Comparison of ENCODE assay signal across 19 cellular contexts in the genomic region with DNA sequence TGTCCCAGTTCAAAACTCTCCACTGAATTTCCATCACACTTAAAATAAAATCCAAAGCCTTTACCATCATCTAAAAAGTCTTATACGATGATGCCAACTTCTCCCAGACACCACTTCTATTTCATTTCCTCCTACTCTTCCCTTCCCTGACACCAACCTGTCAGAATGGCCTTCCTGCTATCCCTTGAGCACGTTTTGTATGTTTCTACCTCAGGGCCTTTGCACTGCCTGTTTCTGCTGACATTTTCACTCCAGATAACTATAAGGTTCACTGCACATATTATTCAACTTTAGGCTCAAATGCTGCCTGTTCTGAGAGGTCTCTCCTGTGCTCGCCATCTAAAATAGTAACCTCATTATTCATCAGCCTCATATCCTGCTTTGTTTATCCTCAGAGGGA.
DNase-seq lines count a peak whose midpoint lies in the region; ATAC-seq, FAIRE-seq and TF ChIP-seq lines count a peak whose summit lies in the region.
"Had no signal": no experiment of that assay in that cellular context is flagged by ENCODE, and none has a peak within 500 bp of the region (broad histone marks: within the 10 kb centered on the region; RNA-seq: fewer than 3 reads in every experiment).

No MANE protein-coding gene starts in this region.

- no peak overlapping the region for H2BK20ac ChIP-seq in H1 (ENCODE audit: low read length)

- no peaks in the 10 kb centered on the region for H3K36me3 ChIP-seq in H1 (ENCODE audit: control insufficient read depth in 2 of 4, insufficient read depth in 4 of 4, low read length in 3 of 4)

- no peaks in the 10 kb centered on the region for H3K23me2 ChIP-seq in H1 (ENCODE audit: low read depth, low read length)

- H3K23ac ChIP-seq in H1 (ENCODE audit: insufficient read length): no peak overlapping the region

- H4K20me1 ChIP-seq in H1 (replicated peaks in 1 of 2; ENCODE audit: control insufficient read depth in 1 of 2, insufficient read depth in 2 of 2, low read length in 2 of 2): no peaks in the 10 kb centered on the region

- no peaks in the 10 kb centered on the region for H3K27me3 ChIP-seq in H1 (replicated peaks in 1 of 4; ENCODE audit: control insufficient read depth in 3 of 4, extremely low read depth in 1 of 4, insufficient read depth in 3 of 4, low read length in 3 of 4)

- no peak overlapping the region for H3K14ac ChIP-seq in H1 (ENCODE audit: insufficient read length)

- peak; percentile 66 for DNase-seq in amniotic epithelial cell (ENCODE audit: low read depth)
- DNase-seq in H1 (ENCODE audit: low read depth in 1 of 2, low spot score in 2 of 2): no peak
- no peak for DNase-seq in progenitor cell of endocrine pancreas (ENCODE audit: low spot score, unreplicated experiment)
- DNase-seq in stimulated activated naive CD4-positive, alpha-beta T cell treated with Interleukin-2 at 50 U/mL for 16 hours (lab: John Stamatoyannopoulos, UW): no peak
- DNase-seq in dermis blood vessel endothelial cell: no peak
- DNase-seq: C1 segment of cervical spinal cord; Calu3; CD4-positive, alpha-beta memory T cell; COR-L47; DMS53; DMS79 treated with DMSO at 0.1 percent for 48 hours; GF-D8; GOT3; H7; HCEC 1CT; HFFc6 had no signal

- no peaks in the 10 kb centered on the region for H3K79me2 ChIP-seq in H1 (ENCODE audit: control insufficient read depth in 1 of 2, insufficient read depth in 2 of 2, low read length in 2 of 2)

- H4K5ac ChIP-seq in H1 (ENCODE audit: insufficient read length, low read depth, low read length): no peak overlapping the region

- WGBS in H1 (ENCODE audit: extremely low coverage in 1 of 2, insufficient coverage in 1 of 2, insufficient read length in 1 of 2, insufficient replicate concordance in 2 of 2, low coverage in 1 of 2, low lambda C conversion rate in 2 of 2, missing lambda C conversion rate in 1 of 2), 2 experiments: 86 to 100% methylated on average over 1 to 3 of the region's 3 CpGs

- no peak overlapping the region for H3K18ac ChIP-seq in H1 (ENCODE audit: extremely low read depth, low read length)

- ATAC-seq in GM18873 (IDR thresholded peaks at IDR 0.05; ENCODE audit: low FRiP score, unreplicated experiment): no peak

- no peak for FAIRE-seq in H1 (lab: Jason Lieb, UNC)
- FAIRE-seq: GM12891, GM18507 had no signal

- H3K9me3 Mint-ChIP-seq in progenitor cell of endocrine pancreas (ENCODE audit: low read depth): no peaks in the 10 kb centered on the region

- CTCF ChIA-PET in H1 (lab: Charles Lee; ENCODE audit: partially characterized antibody): no interaction called here

- H3K79me1 ChIP-seq in H1 (ENCODE audit: low read depth, low read length): no peaks in the 10 kb centered on the region

- TF ChIP-seq POLR2A in H1 (IDR thresholded peaks at IDR 0.05; ENCODE audit: control extremely low read depth in 1 of 2, low read depth in 2 of 2, low read length in 2 of 2): no peak

- no peak overlapping the region for H3K9ac ChIP-seq in H1 (replicated peaks in 1 of 4; ENCODE audit: extremely low read depth in 1 of 4, low read depth in 3 of 4, low read length in 3 of 4)

- H2BK120ac ChIP-seq in H1 (replicated peaks; ENCODE audit: low read depth, low read length): no peak overlapping the region

- H4K91ac ChIP-seq in H1 (replicated peaks; ENCODE audit: insufficient read length, low read length): no peak overlapping the region

- no peak overlapping the region for H4K8ac ChIP-seq in H1 (ENCODE audit: extremely low read depth, insufficient read depth, low read length)

- H3K56ac ChIP-seq in H1 (replicated peaks; ENCODE audit: insufficient read length, low read depth, low read length): no peak overlapping the region

- no peaks in the 10 kb centered on the region for H3K4me1 ChIP-seq in H1 (replicated peaks in 1 of 4; ENCODE audit: control insufficient read depth in 3 of 4, insufficient read depth in 4 of 4, low read length in 3 of 4)

- TF ChIP-seq EP300 in H1 (IDR thresholded peaks at IDR 0.05; ENCODE audit: borderline replicate concordance in 1 of 2, low read depth in 2 of 2, low read length in 2 of 2): no peak

- no peaks in the 10 kb centered on the region for H3K9me3 ChIP-seq in H1 (ENCODE audit: insufficient read depth in 2 of 2, low read depth in 1 of 2, low read length in 1 of 2)

- H3K27ac Mint-ChIP-seq in progenitor cell of endocrine pancreas: peak overlapping the region; percentile 14
- H3K27ac Mint-ChIP-seq: CD4-positive, alpha-beta memory T cell; HFFc6 had no signal

- H3K4me2 ChIP-seq in H1 (ENCODE audit: insufficient read depth in 1 of 2, low read depth in 2 of 2, low read length in 2 of 2): no peak overlapping the region

- no peak overlapping the region for H2BK15ac ChIP-seq in H1 (ENCODE audit: low read length)

- peaks cover 5% of the 10 kb centered on the region for H3K27me3 Mint-ChIP-seq in progenitor cell of endocrine pancreas

- H3K4me3 Mint-ChIP-seq in progenitor cell of endocrine pancreas (ENCODE audit: low read depth): no peak overlapping the region
- H3K4me3 Mint-ChIP-seq: CD4-positive, alpha-beta memory T cell; HFFc6 had no signal

- POLR2A ChIA-PET in H1 (lab: Charles Lee; ENCODE audit: partially characterized antibody): no interaction called here

- TF ChIP-seq CTCF in H1 (IDR thresholded peaks at IDR 0.05; ENCODE audit: control extremely low read depth in 1 of 3, insufficient read depth in 1 of 3, low read depth in 1 of 3, low read length in 3 of 3) (no peak), progenitor cell of endocrine pancreas (IDR thresholded peaks at IDR 0.05; ENCODE audit: unreplicated experiment) (no peak)

- H3K4me3 ChIP-seq in H1 (ENCODE audit: extremely low read depth in 1 of 4, insufficient read depth in 2 of 4, low read depth in 3 of 4, low read length in 4 of 4): no peak overlapping the region

- no peak overlapping the region for H2AFZ ChIP-seq in H1 (ENCODE audit: low read length)

- no peak overlapping the region for H3K4ac ChIP-seq in H1 (replicated peaks; ENCODE audit: insufficient read length, low read depth, low read length)

- no peak for TF ChIP-seq RAD21 in H1 (IDR thresholded peaks at IDR 0.05 in 1 of 2, conservative IDR thresholded peaks at IDR 0.05 in 1 of 2; ENCODE audit: low read depth in 2 of 2, low read length in 2 of 2)

- no peak overlapping the region for H2AK5ac ChIP-seq in H1 (ENCODE audit: low read depth, low read length)

- no peaks in the 10 kb centered on the region for H3K36me3 Mint-ChIP-seq in progenitor cell of endocrine pancreas (ENCODE audit: insufficient read depth)
- H3K36me3 Mint-ChIP-seq: CD4-positive, alpha-beta memory T cell had no signal

- no peak overlapping the region for H2BK12ac ChIP-seq in H1 (ENCODE audit: low read depth, low read length)

- H3K27ac ChIP-seq in H1 (ENCODE audit: low read depth, low read length): no peak overlapping the region

- H2BK5ac ChIP-seq in H1 (ENCODE audit: low read depth, low read length): no peak overlapping the region

- peaks cover 12% of the 10 kb centered on the region for H3K4me1 Mint-ChIP-seq in progenitor cell of endocrine pancreas (ENCODE audit: low read depth)

TF ChIP-seq in H1, 55 proteins besides CTCF, POLR2A, EP300 and RAD21:
- TF ChIP-seq SP1 (IDR thresholded peaks at IDR 0.05; ENCODE audit: low read depth, low read length) (no peak), KDM1A (IDR thresholded peaks at IDR 0.05; ENCODE audit: borderline replicate concordance, low read length) (0 out of 2 replicates have a peak, but pooled peaks have one; percentile 24), JUND (IDR thresholded peaks at IDR 0.05; ENCODE audit: low read length) (no peak)
